ENCODE assay signal across 27 cellular contexts in genomic region chr10:85259908-85260307, GRCh38.
"Had no signal": no experiment of that assay in that cellular context is flagged by ENCODE, and none has a peak within 500 bp of the region (broad histone marks: within the 10 kb centered on the region; RNA-seq: fewer than 3 reads in every experiment).

No MANE protein-coding gene starts in this region.

- H3K27me3 Mint-ChIP-seq: stimulated activated memory B cell treated with anti-CD40 and anti-IgM and Interleukin-4, amounts not matched to agents 10 μg/mL and 1 μg/mL and 100 μg/mL, for 72 hours; stimulated activated naive B cell treated with anti-CD40 and anti-IgM and Interleukin-4, amounts not matched to agents 10 μg/mL and 1 μg/mL and 100 μg/mL, for 72 hours; stimulated activated naive CD8-positive, alpha-beta T cell treated with anti-CD3 and anti-CD28 coated beads, Interleukin-15, amount 100 ng/mL, for 72 hours; stimulated activated naive CD8-positive, alpha-beta T cell treated with anti-CD3 and anti-CD28 coated beads, Interleukin-15, Interleukin-2, amounts not matched to agents 100 ng/mL and 50 ng/mL, for 24 hours had no signal

- H3K36me3 ChIP-seq: stomach, suprapubic skin, thoracic aorta, thyroid gland, tibial artery, tibial nerve, transverse colon, upper lobe of left lung, upper lobe of right lung, uterus, vagina had no signal

- H3K9me3 ChIP-seq: stomach, suprapubic skin, testis, thoracic aorta, thyroid gland, tibial artery, tibial nerve, transverse colon, upper lobe of left lung, upper lobe of right lung, uterus, vagina had no signal

- H3K4me1 ChIP-seq: stomach, suprapubic skin, testis, tibial artery, tibial nerve, transverse colon, upper lobe of left lung, upper lobe of right lung, uterus, vagina had no signal

- H3K27ac Mint-ChIP-seq: stimulated activated effector memory CD8-positive, alpha-beta T cell treated with anti-CD3 and anti-CD28 coated beads, Interleukin-12 subunit alpha, Interleukin-12 subunit beta, amount 100 ng/mL, for 72 hours; stimulated activated memory B cell treated with anti-CD40 and anti-IgM and Interleukin-4, amounts not matched to agents 10 μg/mL and 1 μg/mL and 100 μg/mL, for 72 hours; stimulated activated naive B cell treated with anti-CD40 and anti-IgM and Interleukin-4, amounts not matched to agents 10 μg/mL and 1 μg/mL and 100 μg/mL, for 72 hours; stimulated activated naive CD8-positive, alpha-beta T cell treated with anti-CD3 and anti-CD28 coated beads, Interleukin-15, amount 100 ng/mL, for 72 hours; stimulated activated naive CD8-positive, alpha-beta T cell treated with anti-CD3 and anti-CD28 coated beads, Interleukin-15, Interleukin-2, amounts not matched to agents 100 ng/mL and 50 ng/mL, for 24 hours; type B pancreatic cell had no signal

- H3K27ac ChIP-seq: stomach, suprapubic skin, testis, thoracic aorta, thyroid gland, tibial artery, tibial nerve, transverse colon, upper lobe of left lung, upper lobe of right lung, uterus, vagina had no signal

- H3K36me3 Mint-ChIP-seq: stimulated activated effector memory CD8-positive, alpha-beta T cell treated with anti-CD3 and anti-CD28 coated beads, Interleukin-12 subunit alpha, Interleukin-12 subunit beta, amount 100 ng/mL, for 72 hours; stimulated activated memory B cell treated with anti-CD40 and anti-IgM and Interleukin-4, amounts not matched to agents 10 μg/mL and 1 μg/mL and 100 μg/mL, for 72 hours; stimulated activated naive B cell treated with anti-CD40 and anti-IgM and Interleukin-4, amounts not matched to agents 10 μg/mL and 1 μg/mL and 100 μg/mL, for 72 hours; type B pancreatic cell had no signal

- DNase-seq: stimulated activated CD4-positive, alpha-beta T cell treated with anti-CD3 and anti-CD28 coated beads, Interleukin-2, amount 100 ng/mL, for 48 hours; stimulated activated CD4-positive, alpha-beta T cell treated with anti-CD3 and anti-CD28 coated beads, Interleukin-4, amount 100 ng/mL, for 1 hour; stimulated activated CD4-positive, alpha-beta T cell treated with anti-CD3 and anti-CD28 coated beads, Interleukin-4, amount 100 ng/mL, for 24 hours; stimulated activated CD4-positive, alpha-beta T cell treated with anti-CD3 and anti-CD28 coated beads, Interleukin-4, amount 100 ng/mL, for 4 hours; stimulated activated CD8-positive, alpha-beta memory T cell treated with anti-CD3 and anti-CD28 coated beads, Interleukin-4, amount 100 ng/mL, for 48 hours; stimulated activated naive B cell treated with anti-CD40 and anti-IgM and Interleukin-4, amounts not matched to agents 10 μg/mL and 1 μg/mL and 100 μg/mL, for 72 hours; stimulated activated naive CD4-positive, alpha-beta T cell; stimulated activated naive CD4-positive, alpha-beta T cell treated with Interleukin-2 at 50 U/mL for 16 hours; stimulated activated naive CD8-positive, alpha-beta T cell treated with anti-CD3 and anti-CD28 coated beads, Interleukin-15, amount 100 ng/mL, for 72 hours; stimulated activated naive CD8-positive, alpha-beta T cell treated with anti-CD3 and anti-CD28 coated beads, Interleukin-15, Interleukin-2, amounts not matched to agents 100 U/mL and 50 U/mL, for 24 hours; stomach; substantia nigra; testis; thyroid gland; tibial artery; transverse colon; upper lobe of left lung; upper lobe of right lung; uterus had no signal

- H3K27me3 ChIP-seq: stomach, suprapubic skin, testis, thyroid gland, tibial artery, tibial nerve, transverse colon, upper lobe of left lung, upper lobe of right lung, uterus, vagina had no signal

- H3K4me1 Mint-ChIP-seq: stimulated activated effector memory CD8-positive, alpha-beta T cell treated with anti-CD3 and anti-CD28 coated beads, Interleukin-12 subunit alpha, Interleukin-12 subunit beta, amount 100 ng/mL, for 72 hours; stimulated activated memory B cell treated with anti-CD40 and anti-IgM and Interleukin-4, amounts not matched to agents 10 μg/mL and 1 μg/mL and 100 μg/mL, for 72 hours; stimulated activated naive B cell treated with anti-CD40 and anti-IgM and Interleukin-4, amounts not matched to agents 10 μg/mL and 1 μg/mL and 100 μg/mL, for 72 hours; stimulated activated naive CD8-positive, alpha-beta T cell treated with anti-CD3 and anti-CD28 coated beads, Interleukin-15, amount 100 ng/mL, for 72 hours had no signal

- H3K4me3 Mint-ChIP-seq: stimulated activated effector memory CD8-positive, alpha-beta T cell treated with anti-CD3 and anti-CD28 coated beads, Interleukin-12 subunit alpha, Interleukin-12 subunit beta, amount 100 ng/mL, for 72 hours; stimulated activated memory B cell treated with anti-CD40 and anti-IgM and Interleukin-4, amounts not matched to agents 10 μg/mL and 1 μg/mL and 100 μg/mL, for 72 hours; stimulated activated naive B cell treated with anti-CD40 and anti-IgM and Interleukin-4, amounts not matched to agents 10 μg/mL and 1 μg/mL and 100 μg/mL, for 72 hours; stimulated activated naive CD8-positive, alpha-beta T cell treated with anti-CD3 and anti-CD28 coated beads, Interleukin-15, amount 100 ng/mL, for 72 hours; stimulated activated naive CD8-positive, alpha-beta T cell treated with anti-CD3 and anti-CD28 coated beads, Interleukin-15, Interleukin-2, amounts not matched to agents 100 ng/mL and 50 ng/mL, for 24 hours; type B pancreatic cell had no signal

- ATAC-seq: stimulated activated memory B cell treated with anti-CD40 and anti-IgM and Interleukin-4, amounts not matched to agents 10 μg/mL and 1 μg/mL and 100 μg/mL, for 72 hours; stimulated activated naive B cell treated with anti-CD40 and anti-IgM and Interleukin-4, amounts not matched to agents 10 μg/mL and 1 μg/mL and 100 μg/mL, for 72 hours; stimulated activated naive CD8-positive, alpha-beta T cell treated with anti-CD3 and anti-CD28 coated beads, Interleukin-15, amount 100 ng/mL, for 72 hours; upper lobe of right lung had no signal

- H3K9me3 Mint-ChIP-seq: stimulated activated memory B cell treated with anti-CD40 and anti-IgM and Interleukin-4, amounts not matched to agents 10 μg/mL and 1 μg/mL and 100 μg/mL, for 72 hours; stimulated activated naive CD8-positive, alpha-beta T cell treated with anti-CD3 and anti-CD28 coated beads, Interleukin-15, Interleukin-2, amounts not matched to agents 100 ng/mL and 50 ng/mL, for 24 hours had no signal

- H3K4me3 ChIP-seq: stomach, suprapubic skin, testis, thoracic aorta, thyroid gland, tibial artery, tibial nerve, transverse colon, upper lobe of left lung, upper lobe of right lung, uterus, vagina had no signal
